15 cellular contexts compared by ENCODE assay signal in genomic region chr2:230922951-230923717, GRCh38. TPM values are rescaled to one million over a fixed set of nuclear protein-coding genes. Genes with fewer than 3 reads are reported as not detected.
DNase-seq lines count a peak whose midpoint lies in the region; ATAC-seq, FAIRE-seq and TF ChIP-seq lines count a peak whose summit lies in the region.
"Had no signal": no experiment of that assay in that cellular context is flagged by ENCODE, and none has a peak within 500 bp of the region (broad histone marks: within the 10 kb centered on the region; RNA-seq: fewer than 3 reads in every experiment).

No MANE protein-coding gene starts in this region.

- intact Hi-C loops in naive thymus-derived CD4-positive, alpha-beta T cell (cut with micrococcal nuclease): no loop called here
- intact Hi-C loops in kidney (cut with DNase I): no loop called here

- TF ChIP-seq CTCF in H9 (conservative IDR thresholded peaks at IDR 0.05) (no peak), kidney (IDR thresholded peaks at IDR 0.05; ENCODE audit: borderline replicate concordance, extremely low read depth, insufficient read depth) (no peak), nephron progenitor cell (IDR thresholded peaks at IDR 0.05) (no peak)

- H3K27ac Mint-ChIP-seq in CD4-positive, CD25-positive, alpha-beta regulatory T cell: peak overlapping the region in 2 of 3 donors; percentile 72 to 85
- no peak overlapping the region for H3K27ac Mint-ChIP-seq in H9
- H3K27ac Mint-ChIP-seq in activated T-cell treated with anti-CD3 and anti-CD28 coated beads, Interleukin-2, amount 50 U/mL, for 72 hours: peak overlapping the region; percentile 5
- peak overlapping the region in 2 of 9 donors; percentile 65 to 85 for H3K27ac Mint-ChIP-seq in naive thymus-derived CD4-positive, alpha-beta T cell
- H3K27ac Mint-ChIP-seq in nephron progenitor cell: no peak overlapping the region
- H3K27ac Mint-ChIP-seq: GM23338 had no signal

- no CpG with 5 or more reads among the region's 16 CpGs for WGBS in H9 (ENCODE audit: extremely low coverage, insufficient read length, low lambda C conversion rate)

- peak overlapping the region; percentile 68 for H3K4me3 ChIP-seq in CD4-positive, CD25-positive, alpha-beta regulatory T cell (ENCODE audit: low read depth, low read length)
- no peak overlapping the region for H3K4me3 ChIP-seq in naive thymus-derived CD4-positive, alpha-beta T cell (ENCODE audit: low read length)
- H3K4me3 ChIP-seq in kidney (ENCODE audit: low read length in 2 of 2): no peak overlapping the region
- H3K4me3 ChIP-seq: GM23338, prostate gland had no signal

- peaks cover 2% of the 10 kb centered on the region for H3K27me3 ChIP-seq in CD4-positive, CD25-positive, alpha-beta regulatory T cell (ENCODE audit: control insufficient read depth, insufficient read depth, low read length)
- H3K27me3 ChIP-seq in H9 (ENCODE audit: insufficient read depth, low read length): no peaks in the 10 kb centered on the region
- no peaks in the 10 kb centered on the region for H3K27me3 ChIP-seq in naive thymus-derived CD4-positive, alpha-beta T cell (ENCODE audit: control insufficient read depth in 2 of 2, insufficient read depth in 2 of 2, low read length in 2 of 2)

- no peaks in the 10 kb centered on the region for H3K23me2 ChIP-seq in H9 (ENCODE audit: insufficient read length, low read depth, low read length, poor library complexity, severe bottlenecking)

- H4K91ac ChIP-seq in H9 (ENCODE audit: insufficient read length, low read depth, low read length): no peak overlapping the region

- H3K27ac ChIP-seq in CD4-positive, CD25-positive, alpha-beta regulatory T cell (ENCODE audit: insufficient read depth, low read length, poor library complexity, severe bottlenecking): peak overlapping the region; percentile 65
- H3K27ac ChIP-seq in H9 (ENCODE audit: insufficient read length, low read depth, low read length): no peak overlapping the region
- no peak overlapping the region for H3K27ac ChIP-seq in naive thymus-derived CD4-positive, alpha-beta T cell (ENCODE audit: low read depth, low read length)
- H3K27ac ChIP-seq in kidney (ENCODE audit: low read depth in 2 of 2, low read length in 2 of 2): no peak overlapping the region
- H3K27ac ChIP-seq: prostate gland, WERI-Rb-1 had no signal

- no peak overlapping the region for H2BK5ac ChIP-seq in H9 (ENCODE audit: insufficient read length, low read length)

- H2BK20ac ChIP-seq in H9 (ENCODE audit: low read depth, low read length, poor library complexity, severe bottlenecking): no peak overlapping the region

- H2BK120ac ChIP-seq in H9 (ENCODE audit: low read depth, low read length, poor library complexity, severe bottlenecking): no peak overlapping the region

- FAIRE-seq in kidney (lab: Jason Lieb, UNC): no peak
- FAIRE-seq: bronchial epithelial cell had no signal

- H4K20me1 ChIP-seq in H9 (ENCODE audit: control insufficient read depth, insufficient read depth, insufficient read length): no peaks in the 10 kb centered on the region

- H3K4me2 ChIP-seq in H9 (ENCODE audit: insufficient read depth, insufficient read length, low read length): no peak overlapping the region
- H3K4me2 ChIP-seq: GM23338 had no signal

- no peaks in the 10 kb centered on the region for H3K36me3 ChIP-seq in CD4-positive, CD25-positive, alpha-beta regulatory T cell (ENCODE audit: control insufficient read depth, insufficient read depth, low read length)
- H3K36me3 ChIP-seq in naive thymus-derived CD4-positive, alpha-beta T cell (ENCODE audit: control insufficient read depth in 2 of 3, insufficient read depth in 3 of 3, low read length in 3 of 3): no peaks in the 10 kb centered on the region
- H3K36me3 ChIP-seq in kidney (ENCODE audit: control insufficient read depth in 1 of 2, insufficient read depth in 2 of 2, low read length in 2 of 2): no peaks in the 10 kb centered on the region
- H3K36me3 ChIP-seq: prostate gland, WERI-Rb-1 had no signal

- H4K5ac ChIP-seq in H9 (ENCODE audit: insufficient read length, low read depth, low read length): no peak overlapping the region

- H4K8ac ChIP-seq in H9 (replicated peaks; ENCODE audit: insufficient read length, low read depth, low read length): no peak overlapping the region

- H3K9me3 Mint-ChIP-seq in CD4-positive, CD25-positive, alpha-beta regulatory T cell: no peaks in the 10 kb centered on the region
- H3K9me3 Mint-ChIP-seq in H9 (no peaks in the 10 kb centered on the region), nephron progenitor cell (no peaks in the 10 kb centered on the region)
- no peaks in the 10 kb centered on the region for H3K9me3 Mint-ChIP-seq in activated T-cell treated with anti-CD3 and anti-CD28 coated beads, Interleukin-2, amount 50 U/mL, for 72 hours
- no peaks in the 10 kb centered on the region for H3K9me3 Mint-ChIP-seq in naive thymus-derived CD4-positive, alpha-beta T cell
- H3K9me3 Mint-ChIP-seq: GM23338 had no signal

- no peak overlapping the region for H3K18ac ChIP-seq in H9 (ENCODE audit: insufficient read length, low read depth, low read length)

- no peaks in the 10 kb centered on the region for H3K36me3 Mint-ChIP-seq in CD4-positive, CD25-positive, alpha-beta regulatory T cell
- H3K36me3 Mint-ChIP-seq in H9 (ENCODE audit: insufficient read depth in 1 of 3, low read depth in 3 of 3) (no peaks in the 10 kb centered on the region; a peak in 1 of 7 replicates), nephron progenitor cell (ENCODE audit: low read depth) (no peaks in the 10 kb centered on the region)
- H3K36me3 Mint-ChIP-seq in activated T-cell treated with anti-CD3 and anti-CD28 coated beads, Interleukin-2, amount 50 U/mL, for 72 hours (ENCODE audit: insufficient read depth in 2 of 2): peaks cover 0 to under 1% of the 10 kb centered on the region in 2 donors
- H3K36me3 Mint-ChIP-seq in naive thymus-derived CD4-positive, alpha-beta T cell: no peaks in the 10 kb centered on the region

- no peak for DNase-seq in CD4-positive, CD25-positive, alpha-beta regulatory T cell
- DNase-seq in H9: peak; percentile 22
- DNase-seq in activated T-cell treated with anti-CD3 and anti-CD28 coated beads, Interleukin-2, amount 50 U/mL, for 72 hours: no peak
- DNase-seq in naive thymus-derived CD4-positive, alpha-beta T cell: peak in 1 of 9 donors; percentile 20
- no peak for DNase-seq in kidney
- DNase-seq in effector CD4-positive, alpha-beta T cell: no peak
- no peak for DNase-seq in nephron progenitor cell
- DNase-seq in NCI-H345 treated with DMSO at 0.1 percent for 48 hours (lab: John Stamatoyannopoulos, UW; ENCODE audit: unreplicated experiment): no peak
- DNase-seq: activated gamma-delta T cell, NCI-H1417, NCI-H446 treated with DMSO at 0.1 percent for 48 hours, WERI-Rb-1 had no signal

- H3K4me3 Mint-ChIP-seq in CD4-positive, CD25-positive, alpha-beta regulatory T cell: peak overlapping the region; percentile 85 to 96 (median 91)
- no peak overlapping the region for H3K4me3 Mint-ChIP-seq in H9
- H3K4me3 Mint-ChIP-seq in activated T-cell treated with anti-CD3 and anti-CD28 coated beads, Interleukin-2, amount 50 U/mL, for 72 hours: peak overlapping the region; percentile 85 to 94
- H3K4me3 Mint-ChIP-seq in naive thymus-derived CD4-positive, alpha-beta T cell: peak overlapping the region in 6 of 10 donors; percentile 21 to 89 (median 42)
- H3K4me3 Mint-ChIP-seq in nephron progenitor cell: no peak overlapping the region
- H3K4me3 Mint-ChIP-seq: GM23338 had no signal

- H3K23ac ChIP-seq in H9 (ENCODE audit: insufficient read length, low read depth, low read length): no peak overlapping the region

- H3K9me3 ChIP-seq in CD4-positive, CD25-positive, alpha-beta regulatory T cell (ENCODE audit: control insufficient read depth in 2 of 2, low read length in 2 of 2): no peaks in the 10 kb centered on the region
- H3K9me3 ChIP-seq in H9 (ENCODE audit: control insufficient read depth, low read depth, low read length) (no peaks in the 10 kb centered on the region), kidney (ENCODE audit: control insufficient read depth in 1 of 2, low read length in 2 of 2) (no peaks in the 10 kb centered on the region)
- no peaks in the 10 kb centered on the region for H3K9me3 ChIP-seq in naive thymus-derived CD4-positive, alpha-beta T cell (ENCODE audit: control insufficient read depth in 2 of 3, low read length in 3 of 3)
- H3K9me3 ChIP-seq: prostate gland had no signal

- peaks cover 14% of the 10 kb centered on the region for H3K27me3 Mint-ChIP-seq in CD4-positive, CD25-positive, alpha-beta regulatory T cell
- H3K27me3 Mint-ChIP-seq in H9 (ENCODE audit: low read depth): peaks cover 4% of the 10 kb centered on the region
- H3K27me3 Mint-ChIP-seq in activated T-cell treated with anti-CD3 and anti-CD28 coated beads, Interleukin-2, amount 50 U/mL, for 72 hours (ENCODE audit: low read depth): peaks cover 14% of the 10 kb centered on the region
- peaks cover 0 to 38% (median 0%) of the 10 kb centered on the region in 5 donors for H3K27me3 Mint-ChIP-seq in naive thymus-derived CD4-positive, alpha-beta T cell
- H3K27me3 Mint-ChIP-seq in nephron progenitor cell (ENCODE audit: low read depth, poor library complexity): peaks cover 3% of the 10 kb centered on the region

- no peak overlapping the region for H2BK15ac ChIP-seq in H9 (ENCODE audit: low read depth, low read length)

- no peak for ATAC-seq in CD4-positive, CD25-positive, alpha-beta regulatory T cell (ENCODE audit: low read depth in 2 of 2)
- ATAC-seq in activated T-cell treated with anti-CD3 and anti-CD28 coated beads, Interleukin-2, amount 50 U/mL, for 72 hours (replicated peaks in 1 of 2): no peak
- ATAC-seq in naive thymus-derived CD4-positive, alpha-beta T cell: no peak

- no peaks in the 10 kb centered on the region for H3K79me1 ChIP-seq in H9 (ENCODE audit: insufficient read depth, low read depth, low read length, poor library complexity, severe bottlenecking)

- no peak overlapping the region for H3K4ac ChIP-seq in H9 (ENCODE audit: low read depth, low read length)

- no peak overlapping the region for H3T11ph ChIP-seq in H9 (ENCODE audit: low read length)

- no peak overlapping the region for H3K14ac ChIP-seq in H9 (ENCODE audit: insufficient read depth, low read length)

- H3K9ac ChIP-seq in H9 (ENCODE audit: extremely low read depth, insufficient read length, low read length) (no peak overlapping the region), kidney (ENCODE audit: low read length in 2 of 2) (no peak overlapping the region)

- H2AFZ ChIP-seq in H9 (ENCODE audit: low read length): no peak overlapping the region

- peaks cover 34% of the 10 kb centered on the region for H3K4me1 ChIP-seq in CD4-positive, CD25-positive, alpha-beta regulatory T cell (ENCODE audit: control insufficient read depth, insufficient read depth, low read length, poor library complexity, severe bottlenecking)
- no peaks in the 10 kb centered on the region for H3K4me1 ChIP-seq in H9 (ENCODE audit: insufficient read depth, low read length)
- peaks cover 5 to 11% of the 10 kb centered on the region in 2 donors for H3K4me1 ChIP-seq in naive thymus-derived CD4-positive, alpha-beta T cell (ENCODE audit: control insufficient read depth in 2 of 2, insufficient read depth in 2 of 2, low read length in 2 of 2)
- no peaks in the 10 kb centered on the region for H3K4me1 ChIP-seq in kidney (ENCODE audit: control insufficient read depth in 1 of 2, insufficient read depth in 1 of 2, low read depth in 1 of 2, low read length in 2 of 2)
- H3K4me1 ChIP-seq: prostate gland had no signal

- no peak overlapping the region for H2AK5ac ChIP-seq in H9 (ENCODE audit: insufficient read length, low read length)

- H3K4me1 Mint-ChIP-seq in CD4-positive, CD25-positive, alpha-beta regulatory T cell: peaks cover under 1 to 71% (median 44%) of the 10 kb centered on the region in 4 donors
- H3K4me1 Mint-ChIP-seq in H9 (no peaks in the 10 kb centered on the region; a peak in 3 of 4 replicates), nephron progenitor cell (peaks cover 52% of the 10 kb centered on the region)
- peaks cover 88% of the 10 kb centered on the region for H3K4me1 Mint-ChIP-seq in activated T-cell treated with anti-CD3 and anti-CD28 coated beads, Interleukin-2, amount 50 U/mL, for 72 hours (ENCODE audit: low read depth)
- peaks cover 28 to 61% (median 47%) of the 10 kb centered on the region in 7 donors for H3K4me1 Mint-ChIP-seq in naive thymus-derived CD4-positive, alpha-beta T cell

- H2BK12ac ChIP-seq in H9 (ENCODE audit: insufficient read length, low read depth, low read length): no peak overlapping the region

- POLR2A ChIA-PET in naive thymus-derived CD4-positive, alpha-beta T cell (lab: Charles Lee): interaction anchor here (0.5 to 1.1 kb wide), 2 partner anchors 99 to 1122 kb away, joined by 3 read pairs; no protein-coding TSS in a partner anchor

- no peak overlapping the region for H3K56ac ChIP-seq in H9 (ENCODE audit: insufficient read length, low read depth, low read length)

- CTCF ChIA-PET in naive thymus-derived CD4-positive, alpha-beta T cell (lab: Charles Lee): interaction anchor here (1.1 to 2.2 kb wide), 2 partner anchors 17 to 75 kb away, joined by 3 to 7 read pairs; no protein-coding TSS in a partner anchor

- H3K79me2 ChIP-seq in H9 (ENCODE audit: insufficient read depth, low read length): no peaks in the 10 kb centered on the region

RNA-seq across cellular contexts. Expression of gene GPR55, which starts 1.9 kb away (rescaled TPM):
- total RNA-seq in CD4-positive, CD25-positive, alpha-beta regulatory T cell: 24.4 TPM
- polyA plus RNA-seq in CD4-positive, CD25-positive, alpha-beta regulatory T cell: 1 to 10 TPM; 1.6 to 7.1 (median 4.0) TPM
- 0.11 TPM in 1 of 2 replicates, not detected in the other for total RNA-seq in H9 (2021)
- total RNA-seq in activated T-cell treated with anti-CD3 and anti-CD28 coated beads, Interleukin-2, amount 50 U/mL, for 72 hours: 1 to 10 TPM; 6.8 to 9.8 TPM
- 1 to 10 TPM; 1.3 to 8.8 (median 2.5) TPM for total RNA-seq in naive thymus-derived CD4-positive, alpha-beta T cell
- 1 to 10 TPM; 1.4 to 1.5 TPM for polyA plus RNA-seq in naive thymus-derived CD4-positive, alpha-beta T cell
- 0.69 TPM for total RNA-seq in kidney
- not detected for polyA plus RNA-seq in kidney (ENCODE audit: insufficient read depth, low read depth, low replicate concordance)
- total RNA-seq: bronchial epithelial cell, GM23338 had no signal
- polyA plus RNA-seq: GM23338 had no signal

RNA-seq across cellular contexts. Expression of gene ITM2C, which starts 58.4 kb away (rescaled TPM):
- total RNA-seq in CD4-positive, CD25-positive, alpha-beta regulatory T cell: 29.3 TPM
- 10 to 100 TPM; 50.5 to 70.3 (median 55.9) TPM for polyA plus RNA-seq in CD4-positive, CD25-positive, alpha-beta regulatory T cell
- total RNA-seq in H9 (2021) (297 and 302 TPM in 2 replicates), kidney (1,131 TPM)
- total RNA-seq in activated T-cell treated with anti-CD3 and anti-CD28 coated beads, Interleukin-2, amount 50 U/mL, for 72 hours: 10 to 100 TPM; 42.8 to 58.7 TPM
- 10 to 100 TPM in 4 of 5 experiments, 1 to 10 TPM in 1; 7.4 to 27.7 (median 24.7) TPM for total RNA-seq in naive thymus-derived CD4-positive, alpha-beta T cell
- polyA plus RNA-seq in naive thymus-derived CD4-positive, alpha-beta T cell: 10 to 100 TPM; 36.2 to 37.4 TPM
- 308 TPM for polyA plus RNA-seq in kidney (ENCODE audit: insufficient read depth, low read depth, low replicate concordance)

Comparison
In these comparisons a context has a peak if more than half of its experiments do, and no peak if none do; other contexts are left out.
1. H3K27ac Mint-ChIP-seq: peak in CD4-positive, CD25-positive, alpha-beta regulatory T cell (2 of 3) and activated T-cell treated with anti-CD3 and anti-CD28 coated beads, Interleukin-2, amount 50 U/mL, for 72 hours (single experiment); none in H9 (0 of 3) and nephron progenitor cell (single experiment).
2. H3K4me3 Mint-ChIP-seq: peak in CD4-positive, CD25-positive, alpha-beta regulatory T cell (4 of 4), activated T-cell treated with anti-CD3 and anti-CD28 coated beads, Interleukin-2, amount 50 U/mL, for 72 hours (2 of 2) and naive thymus-derived CD4-positive, alpha-beta T cell (6 of 10); none in H9 (0 of 2) and nephron progenitor cell (single experiment).